ENCODE assay signal across 8 cellular contexts in the genomic region with DNA sequence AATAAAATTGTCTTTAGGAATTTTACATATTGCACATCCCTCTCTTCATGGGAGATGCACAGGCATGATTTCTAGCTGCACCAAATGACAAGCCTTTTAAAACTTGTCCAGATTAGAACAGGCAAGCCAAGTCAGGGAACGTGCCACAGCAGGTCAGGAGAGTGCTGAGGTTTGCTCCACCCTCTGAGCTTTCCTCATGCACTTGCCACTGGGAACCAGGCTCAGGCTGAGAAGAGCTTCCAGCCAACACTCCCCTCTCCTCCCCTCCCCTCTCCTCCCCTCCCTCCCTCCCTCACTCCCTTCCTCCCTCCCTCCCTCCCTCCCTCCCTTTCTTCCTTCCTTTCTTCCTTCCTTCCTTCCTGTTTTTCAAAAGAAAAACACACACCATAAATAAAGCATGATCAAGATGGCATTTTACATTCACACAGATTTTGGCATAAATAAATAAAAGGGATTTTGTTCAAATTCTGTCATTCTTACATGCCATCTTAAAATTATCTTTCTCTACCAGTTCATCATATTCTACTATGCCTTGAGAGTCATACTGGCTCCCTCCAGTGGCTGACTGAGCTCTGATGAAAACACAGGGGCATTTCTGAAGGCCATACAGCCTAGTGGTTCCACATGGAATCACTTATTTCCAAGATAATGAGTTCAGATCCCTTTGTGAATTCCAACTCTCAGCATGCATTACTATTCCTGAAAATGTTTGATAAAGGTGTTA.
DNase-seq lines count a peak whose midpoint lies in the region; ATAC-seq, FAIRE-seq and TF ChIP-seq lines count a peak whose summit lies in the region.

No MANE protein-coding gene starts in this region.

- H4K20me1 ChIP-seq in K562 (replicated peaks; ENCODE audit: control insufficient read depth, insufficient read depth, low read length), result no peaks in the 10 kb centered on the region

- no peaks in the 10 kb centered on the region for H3K79me2 ChIP-seq in K562 (ENCODE audit: control insufficient read depth, insufficient read depth, low read length)

- H3K36me3 ChIP-seq in K562 (ENCODE audit: control insufficient read depth, insufficient read depth, low read length), result no peaks in the 10 kb centered on the region
- no peaks in the 10 kb centered on the region for H3K36me3 ChIP-seq in transverse colon

- no TSS peak for BruUV-seq in K562 (replicated peaks; lab: Mats Ljungman, UMichigan)

- POLR2A ChIA-PET in K562 (lab: Yijun Ruan, JAX), result no interaction called here

- H3K27me3 ChIP-seq in K562 (ENCODE audit: control insufficient read depth in 2 of 2, insufficient read depth in 2 of 2, low read length in 2 of 2) (no peaks in the 10 kb centered on the region), transverse colon (no peaks in the 10 kb centered on the region)

- no peak overlapping the region for H3K4me2 ChIP-seq in K562 (ENCODE audit: insufficient read depth, low read length)

- no peaks in the 10 kb centered on the region for H3K9me3 Mint-ChIP-seq in activated naive CD4-positive, alpha-beta T cell treated with anti-CD3 and anti-CD28 coated beads, Interleukin-2, amount 10 ng/mL, durations not matched to agents 7 days and 5 days

- TF ChIP-seq CTCF in K562 (IDR thresholded peaks at IDR 0.05 in 2 of 3, conservative IDR thresholded peaks at IDR 0.05 in 1 of 3; ENCODE audit: insufficient read depth in 2 of 3, low read depth in 1 of 3, low read length in 3 of 3), result peak in 2 of 3 experiments; percentile 51 to 67; a peak in 4 of 6 replicates
- peak; percentile 63 to 89 (median 73) for TF ChIP-seq CTCF in transverse colon (IDR thresholded peaks at IDR 0.05)

- H3K4me3 ChIP-seq in K562, result no peak overlapping the region
- no peak overlapping the region for H3K4me3 ChIP-seq in transverse colon

- H3K36me3 Mint-ChIP-seq in activated naive CD4-positive, alpha-beta T cell treated with anti-CD3 and anti-CD28 coated beads, Interleukin-2, amount 10 ng/mL, durations not matched to agents 7 days and 5 days, result no peaks in the 10 kb centered on the region
- H3K36me3 Mint-ChIP-seq in T-helper 17 cell (ENCODE audit: low read depth), result no peaks in the 10 kb centered on the region

- no peak overlapping the region for H3K4me3 Mint-ChIP-seq in activated naive CD4-positive, alpha-beta T cell treated with anti-CD3 and anti-CD28 coated beads, Interleukin-2, amount 10 ng/mL, durations not matched to agents 7 days and 5 days
- no peak overlapping the region for H3K4me3 Mint-ChIP-seq in T-helper 17 cell

- TF ChIP-seq POLR2A in K562 (conservative IDR thresholded peaks at IDR 0.05), result no peak
- no peak for TF ChIP-seq POLR2A in transverse colon (IDR thresholded peaks at IDR 0.05)

- no peak overlapping the region for H2AFZ ChIP-seq in K562 (ENCODE audit: low read depth, low read length)

- no peaks in the 10 kb centered on the region for H3K4me1 ChIP-seq in K562 (replicated peaks in 1 of 2; ENCODE audit: control insufficient read depth in 2 of 2, insufficient read depth in 2 of 2, low read length in 2 of 2)
- no peaks in the 10 kb centered on the region for H3K4me1 ChIP-seq in transverse colon

- TF ChIP-seq RAD21 in K562 (CRISPR knock-in tag; conservative IDR thresholded peaks at IDR 0.05 in 1 of 2, IDR thresholded peaks at IDR 0.05 in 1 of 2), result peak; percentile 31 to 41

- H3K27ac ChIP-seq in K562 (ENCODE audit: extremely low read depth, low read depth, low read length) (no peak overlapping the region), transverse colon (no peak overlapping the region)

- H3K9me3 ChIP-seq in K562 (replicated peaks; ENCODE audit: control insufficient read depth, insufficient read depth, low read depth, low read length) (no peaks in the 10 kb centered on the region; the same call in 1 of the 2 replicates), transverse colon (no peaks in the 10 kb centered on the region), T-helper 17 cell (ENCODE audit: control insufficient read depth, low read length, poor library complexity, severe bottlenecking) (no peaks in the 10 kb centered on the region)

- TF ChIP-seq EP300 in K562 (IDR thresholded peaks at IDR 0.05; ENCODE audit: low read length) (no peak), transverse colon (IDR thresholded peaks at IDR 0.05; ENCODE audit: low read depth) (no peak)

- in situ Hi-C loops in K562 (cut with MboI) (no loop called here), transverse colon (cut with MboI; ENCODE audit: low pct_ligation_motif_present in 1 of 4, low pct_unique_long_range_greater_than_20kb in 1 of 4, low sequenced_read_pairs in 3 of 4) (loop anchor here in 2 of 4 donors (25.0 kb wide), 2 partner anchors 749 to 774 kb away; no protein-coding TSS in a partner anchor)

- WGBS in K562 (ENCODE audit: insufficient coverage, low coverage, missing lambda C conversion rate), result 0% methylated on average over 1 of the region's 1 CpG
- 64 to 80% methylated on average over 1 of the region's 1 CpG for WGBS in transverse colon (ENCODE audit: low coverage in 1 of 2), 2 donors

- H3K27me3 Mint-ChIP-seq in activated naive CD4-positive, alpha-beta T cell treated with anti-CD3 and anti-CD28 coated beads, Interleukin-2, amount 10 ng/mL, durations not matched to agents 7 days and 5 days, result no peaks in the 10 kb centered on the region
- peaks cover 14% of the 10 kb centered on the region for H3K27me3 Mint-ChIP-seq in T-helper 17 cell

- H3K27ac Mint-ChIP-seq in activated naive CD4-positive, alpha-beta T cell treated with anti-CD3 and anti-CD28 coated beads, Interleukin-2, amount 10 ng/mL, durations not matched to agents 7 days and 5 days, result no peak overlapping the region
- no peak overlapping the region for H3K27ac Mint-ChIP-seq in T-helper 17 cell

- CTCF ChIA-PET in activated naive CD4-positive, alpha-beta T cell treated with anti-CD3 and anti-CD28 coated beads, Interleukin-2, amount 10 ng/mL, durations not matched to agents 7 days and 5 days (lab: Charles Lee), result interaction anchor here (1.4 kb wide), 1 partner anchor 769 kb away, joined by 3 read pairs; no protein-coding TSS in a partner anchor
- CTCF ChIA-PET in K562 (lab: Yijun Ruan, JAX; ENCODE audit: low intra/inter-chr PET ratio), result no interaction called here

- no peak overlapping the region for H3K9ac ChIP-seq in K562 (ENCODE audit: insufficient read depth in 1 of 2, low read depth in 2 of 2, low read length in 2 of 2)

- ATAC-seq in HG02623 (IDR thresholded peaks at IDR 0.05; ENCODE audit: unreplicated experiment) (peak; percentile 73), K562 (no peak), T-helper 17 cell (no peak)

- FAIRE-seq in K562 (lab: Jason Lieb, UNC), result no peak

- no peaks in the 10 kb centered on the region for H3K4me1 Mint-ChIP-seq in activated naive CD4-positive, alpha-beta T cell treated with anti-CD3 and anti-CD28 coated beads, Interleukin-2, amount 10 ng/mL, durations not matched to agents 7 days and 5 days
- no peaks in the 10 kb centered on the region for H3K4me1 Mint-ChIP-seq in T-helper 17 cell

- H3K9me1 ChIP-seq in K562 (ENCODE audit: control insufficient read depth, insufficient read depth, low read length), result no peaks in the 10 kb centered on the region

- intact Hi-C loops in K562 (cut with micrococcal nuclease), result no loop called here
- intact Hi-C loops in transverse colon (cut with DNase I; ENCODE audit: low total_unique reads), result no loop called here

- DNase-seq in activated naive CD4-positive, alpha-beta T cell treated with anti-CD3 and anti-CD28 coated beads, Interleukin-2, amount 10 ng/mL, durations not matched to agents 7 days and 5 days, result peak; percentile 34
- no peak for DNase-seq in activated naive CD4-positive, alpha-beta T cell treated with anti-CD3 and anti-CD28 coated beads, Interleukin-2, amount 50 U/mL, for 16 hours
- DNase-seq in NCI-H446 (lab: John Stamatoyannopoulos, UW) (peak; percentile 80 to 84), K562 (ENCODE audit: extremely low read depth in 1 of 4, low spot score in 3 of 4) (peak in 2 of 4 experiments; percentile 4 to 5), islet precursor cell (peak; percentile 79), transverse colon (peak; percentile 58), T-helper 17 cell (no peak)

TF ChIP-seq in K562, 482 proteins besides CTCF, POLR2A, EP300 and RAD21 (continues in another document):
- TF ChIP-seq, protein P1, sequence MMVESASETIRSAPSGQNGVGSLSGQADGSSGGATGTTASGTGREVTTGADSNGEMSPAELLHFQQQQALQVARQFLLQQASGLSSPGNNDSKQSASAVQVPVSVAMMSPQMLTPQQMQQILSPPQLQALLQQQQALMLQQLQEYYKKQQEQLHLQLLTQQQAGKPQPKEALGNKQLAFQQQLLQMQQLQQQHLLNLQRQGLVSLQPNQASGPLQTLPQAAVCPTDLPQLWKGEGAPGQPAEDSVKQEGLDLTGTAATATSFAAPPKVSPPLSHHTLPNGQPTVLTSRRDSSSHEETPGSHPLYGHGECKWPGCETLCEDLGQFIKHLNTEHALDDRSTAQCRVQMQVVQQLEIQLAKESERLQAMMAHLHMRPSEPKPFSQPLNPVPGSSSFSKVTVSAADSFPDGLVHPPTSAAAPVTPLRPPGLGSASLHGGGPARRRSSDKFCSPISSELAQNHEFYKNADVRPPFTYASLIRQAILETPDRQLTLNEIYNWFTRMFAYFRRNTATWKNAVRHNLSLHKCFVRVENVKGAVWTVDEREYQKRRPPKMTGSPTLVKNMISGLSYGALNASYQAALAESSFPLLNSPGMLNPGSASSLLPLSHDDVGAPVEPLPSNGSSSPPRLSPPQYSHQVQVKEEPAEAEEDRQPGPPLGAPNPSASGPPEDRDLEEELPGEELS (CRISPR knock-in tag; IDR thresholded peaks at IDR 0.05; ENCODE audit: borderline replicate concordance), result no peak
- TF ChIP-seq RBFOX2 (IDR thresholded peaks at IDR 0.05; ENCODE audit: low read depth, low read length) (no peak), ZNF239 (CRISPR knock-in tag; IDR thresholded peaks at IDR 0.05) (no peak), GABPB1 (CRISPR knock-in tag; IDR thresholded peaks at IDR 0.05) (no peak), POLR3A (IDR thresholded peaks at IDR 0.05; ENCODE audit: borderline replicate concordance, extremely low read depth, insufficient read depth, insufficient read length) (no peak), NCOA2 (IDR thresholded peaks at IDR 0.05; ENCODE audit: partially characterized antibody in 2 of 2) (no peak), TOE1 (IDR thresholded peaks at IDR 0.05; ENCODE audit: borderline replicate concordance) (no peak), TOE1 (CRISPR knock-in tag; IDR thresholded peaks at IDR 0.05; ENCODE audit: borderline replicate concordance, low read depth) (no peak), NBN (IDR thresholded peaks at IDR 0.05; ENCODE audit: low read depth) (no peak)

Comparison
In these comparisons a context has a peak if more than half of its experiments do, and no peak if none do; other contexts are left out.
1. DNase-seq: peak in activated naive CD4-positive, alpha-beta T cell treated with anti-CD3 and anti-CD28 coated beads, Interleukin-2, amount 10 ng/mL, durations not matched to agents 7 days and 5 days (single experiment), NCI-H446 (2 of 2), islet precursor cell (single experiment) and transverse colon (single experiment); none in activated naive CD4-positive, alpha-beta T cell treated with anti-CD3 and anti-CD28 coated beads, Interleukin-2, amount 50 U/mL, for 16 hours (single experiment) and T-helper 17 cell (0 of 3).